In genomic region chr3:19559724-19560442, GRCh38 we compare ENCODE assay signal across 13 cellular contexts.
DNase-seq lines count a peak whose midpoint lies in the region; ATAC-seq and TF ChIP-seq lines count a peak whose summit lies in the region.
"Had no signal": no experiment of that assay in that cellular context is flagged by ENCODE, and none has a peak within 500 bp of the region (broad histone marks: within the 10 kb centered on the region; RNA-seq: fewer than 3 reads in every experiment).

No MANE protein-coding gene starts in this region.

- H3K4me1 ChIP-seq in transverse colon = no peaks in the 10 kb centered on the region
- H3K4me1 ChIP-seq: left lung had no signal

- in situ Hi-C loops in transverse colon (cut with MboI; ENCODE audit: low pct_ligation_motif_present in 1 of 4, low pct_unique_long_range_greater_than_20kb in 1 of 4, low sequenced_read_pairs in 3 of 4) = no loop called here

- H3K9ac ChIP-seq in SU-DHL-6 (ENCODE audit: low read length) = no peak overlapping the region

- intact Hi-C loops in transverse colon (cut with DNase I; ENCODE audit: low total_unique reads) = no loop called here

- ATAC-seq in GM18858 (IDR thresholded peaks at IDR 0.05; ENCODE audit: unreplicated experiment) (peak; percentile 95), GM21515 (IDR thresholded peaks at IDR 0.05; ENCODE audit: unreplicated experiment) (peak; percentile 98), HG03095 (IDR thresholded peaks at IDR 0.05; ENCODE audit: unreplicated experiment) (peak; percentile 95)
- ATAC-seq: left lung had no signal

- DNase-seq in transverse colon = no peak
- no peak for DNase-seq in DMS 273 treated with DMSO at 0.1 percent for 48 hours (lab: John Stamatoyannopoulos, UW)
- DNase-seq in pons (ENCODE audit: low spot score) = no peak
- DNase-seq in AG20443 (ENCODE audit: low spot score) = no peak
- DNase-seq: activated T-cell treated with anti-CD3 and anti-CD28 coated beads, Interleukin-2, amount 50 U/mL, for 48 hours; H7; left lung; NCI-H1105 treated with DMSO at 0.1 percent for 48 hours; trophoblast cell had no signal

- TF ChIP-seq CTCF in SU-DHL-6 (IDR thresholded peaks at IDR 0.05; ENCODE audit: insufficient read depth, low read length, poor library complexity, severe bottlenecking) (no peak), transverse colon (IDR thresholded peaks at IDR 0.05) (no peak)

- H4K20me1 ChIP-seq in SU-DHL-6 (ENCODE audit: low read depth, low read length) = no peaks in the 10 kb centered on the region

- WGBS in transverse colon (ENCODE audit: low coverage in 1 of 2), 2 donors = 65 to 67% methylated on average over 4 of the region's 4 CpGs

- H3K36me3 ChIP-seq in SU-DHL-6 (ENCODE audit: low read length) = no peaks in the 10 kb centered on the region
- H3K36me3 ChIP-seq in transverse colon = no peaks in the 10 kb centered on the region
- H3K36me3 ChIP-seq: left lung had no signal

- TF ChIP-seq EP300 in transverse colon (IDR thresholded peaks at IDR 0.05; ENCODE audit: low read depth) = no peak

- H3K27ac ChIP-seq in SU-DHL-6 (ENCODE audit: low read depth, low read length) (peak overlapping the region; percentile 11; the same call in 1 of the 2 replicates), transverse colon (no peak overlapping the region)
- H3K27ac ChIP-seq: left lung had no signal

- no peak for TF ChIP-seq POLR2A in transverse colon (IDR thresholded peaks at IDR 0.05)

- H3K4me3 ChIP-seq in SU-DHL-6 (ENCODE audit: insufficient read depth, low read length, poor library complexity, severe bottlenecking) (no peak overlapping the region), transverse colon (no peak overlapping the region)
- H3K4me3 ChIP-seq: left lung had no signal

- no peaks in the 10 kb centered on the region for H3K79me2 ChIP-seq in SU-DHL-6 (ENCODE audit: insufficient read depth, low read length)

- H3K9me2 ChIP-seq in SU-DHL-6 (replicated peaks; ENCODE audit: insufficient read depth, low read length) = no peaks in the 10 kb centered on the region

- no peak overlapping the region for H2AFZ ChIP-seq in SU-DHL-6 (ENCODE audit: low read depth, low read length, severe bottlenecking)

- H3K4me2 ChIP-seq in SU-DHL-6 (ENCODE audit: low read depth, low read length, poor library complexity, severe bottlenecking) = peak overlapping the region; percentile 49

- no peaks in the 10 kb centered on the region for H3K27me3 ChIP-seq in SU-DHL-6 (ENCODE audit: low read length)
- H3K27me3 ChIP-seq in transverse colon = no peaks in the 10 kb centered on the region
- H3K27me3 ChIP-seq: left lung had no signal

- no peaks in the 10 kb centered on the region for H3F3A ChIP-seq in SU-DHL-6 (ENCODE audit: insufficient read depth)

- no peaks in the 10 kb centered on the region for H3K9me3 ChIP-seq in SU-DHL-6 (ENCODE audit: insufficient read depth, low read length)
- no peaks in the 10 kb centered on the region for H3K9me3 ChIP-seq in transverse colon
